In genomic region chr4:128366212-128366611, GRCh38 we compare ENCODE assay signal across 28 cellular contexts.
"Had no signal": no experiment of that assay in that cellular context is flagged by ENCODE, and none has a peak within 500 bp of the region (broad histone marks: within the 10 kb centered on the region; RNA-seq: fewer than 3 reads in every experiment).

No MANE protein-coding gene starts in this region.

- H3K4me1 Mint-ChIP-seq: stimulated activated effector memory CD8-positive, alpha-beta T cell treated with anti-CD3 and anti-CD28 coated beads, Interleukin-12 subunit alpha, Interleukin-12 subunit beta, amount 100 ng/mL, for 72 hours; stimulated activated memory B cell treated with anti-CD40 and anti-IgM and Interleukin-4, amounts not matched to agents 10 μg/mL and 1 μg/mL and 100 μg/mL, for 72 hours; stimulated activated naive B cell treated with anti-CD40 and anti-IgM and Interleukin-4, amounts not matched to agents 10 μg/mL and 1 μg/mL and 100 μg/mL, for 72 hours; stimulated activated naive CD8-positive, alpha-beta T cell treated with anti-CD3 and anti-CD28 coated beads, Interleukin-15, amount 100 ng/mL, for 72 hours had no signal

- H3K27me3 Mint-ChIP-seq: stimulated activated memory B cell treated with anti-CD40 and anti-IgM and Interleukin-4, amounts not matched to agents 10 μg/mL and 1 μg/mL and 100 μg/mL, for 72 hours; stimulated activated naive B cell treated with anti-CD40 and anti-IgM and Interleukin-4, amounts not matched to agents 10 μg/mL and 1 μg/mL and 100 μg/mL, for 72 hours; stimulated activated naive CD8-positive, alpha-beta T cell treated with anti-CD3 and anti-CD28 coated beads, Interleukin-15, amount 100 ng/mL, for 72 hours; stimulated activated naive CD8-positive, alpha-beta T cell treated with anti-CD3 and anti-CD28 coated beads, Interleukin-15, Interleukin-2, amounts not matched to agents 100 ng/mL and 50 ng/mL, for 24 hours; type B pancreatic cell had no signal

- H3K9me3 Mint-ChIP-seq: stimulated activated effector memory CD8-positive, alpha-beta T cell treated with anti-CD3 and anti-CD28 coated beads, Interleukin-12 subunit alpha, Interleukin-12 subunit beta, amount 100 ng/mL, for 72 hours; stimulated activated memory B cell treated with anti-CD40 and anti-IgM and Interleukin-4, amounts not matched to agents 10 μg/mL and 1 μg/mL and 100 μg/mL, for 72 hours; stimulated activated naive CD8-positive, alpha-beta T cell treated with anti-CD3 and anti-CD28 coated beads, Interleukin-15, Interleukin-2, amounts not matched to agents 100 ng/mL and 50 ng/mL, for 24 hours had no signal

- H3K4me3 Mint-ChIP-seq: stimulated activated effector memory CD8-positive, alpha-beta T cell treated with anti-CD3 and anti-CD28 coated beads, Interleukin-12 subunit alpha, Interleukin-12 subunit beta, amount 100 ng/mL, for 72 hours; stimulated activated memory B cell treated with anti-CD40 and anti-IgM and Interleukin-4, amounts not matched to agents 10 μg/mL and 1 μg/mL and 100 μg/mL, for 72 hours; stimulated activated naive B cell treated with anti-CD40 and anti-IgM and Interleukin-4, amounts not matched to agents 10 μg/mL and 1 μg/mL and 100 μg/mL, for 72 hours; stimulated activated naive CD8-positive, alpha-beta T cell treated with anti-CD3 and anti-CD28 coated beads, Interleukin-15, amount 100 ng/mL, for 72 hours; stimulated activated naive CD8-positive, alpha-beta T cell treated with anti-CD3 and anti-CD28 coated beads, Interleukin-15, Interleukin-2, amounts not matched to agents 100 ng/mL and 50 ng/mL, for 24 hours; type B pancreatic cell had no signal

- H3K9me3 ChIP-seq: suprapubic skin, testis, thoracic aorta, thyroid gland, tibial artery, tibial nerve, transverse colon, upper lobe of left lung, upper lobe of right lung, uterus, vagina had no signal

- H3K36me3 Mint-ChIP-seq: stimulated activated effector memory CD8-positive, alpha-beta T cell treated with anti-CD3 and anti-CD28 coated beads, Interleukin-12 subunit alpha, Interleukin-12 subunit beta, amount 100 ng/mL, for 72 hours; stimulated activated memory B cell treated with anti-CD40 and anti-IgM and Interleukin-4, amounts not matched to agents 10 μg/mL and 1 μg/mL and 100 μg/mL, for 72 hours had no signal

- H3K36me3 ChIP-seq: stomach, suprapubic skin, thoracic aorta, thyroid gland, tibial artery, tibial nerve, transverse colon, upper lobe of left lung, upper lobe of right lung, uterus, vagina had no signal

- H3K27ac Mint-ChIP-seq: stimulated activated effector memory CD8-positive, alpha-beta T cell treated with anti-CD3 and anti-CD28 coated beads, Interleukin-12 subunit alpha, Interleukin-12 subunit beta, amount 100 ng/mL, for 72 hours; stimulated activated memory B cell treated with anti-CD40 and anti-IgM and Interleukin-4, amounts not matched to agents 10 μg/mL and 1 μg/mL and 100 μg/mL, for 72 hours; stimulated activated naive B cell treated with anti-CD40 and anti-IgM and Interleukin-4, amounts not matched to agents 10 μg/mL and 1 μg/mL and 100 μg/mL, for 72 hours; stimulated activated naive CD8-positive, alpha-beta T cell treated with anti-CD3 and anti-CD28 coated beads, Interleukin-15, amount 100 ng/mL, for 72 hours; stimulated activated naive CD8-positive, alpha-beta T cell treated with anti-CD3 and anti-CD28 coated beads, Interleukin-15, Interleukin-2, amounts not matched to agents 100 ng/mL and 50 ng/mL, for 24 hours; type B pancreatic cell had no signal

- H3K4me1 ChIP-seq: testis, tibial nerve, transverse colon, uterus, vagina had no signal

- H3K4me3 ChIP-seq: stomach, suprapubic skin, testis, thoracic aorta, thyroid gland, tibial artery, tibial nerve, transverse colon, upper lobe of left lung, upper lobe of right lung, uterus, vagina had no signal

- ATAC-seq: stimulated activated effector memory CD8-positive, alpha-beta T cell treated with anti-CD3 and anti-CD28 coated beads, Interleukin-12 subunit alpha, Interleukin-12 subunit beta, amount 100 ng/mL, for 72 hours; stimulated activated memory B cell treated with anti-CD40 and anti-IgM and Interleukin-4, amounts not matched to agents 10 μg/mL and 1 μg/mL and 100 μg/mL, for 72 hours; stimulated activated naive B cell treated with anti-CD40 and anti-IgM and Interleukin-4, amounts not matched to agents 10 μg/mL and 1 μg/mL and 100 μg/mL, for 72 hours; stimulated activated naive CD8-positive, alpha-beta T cell treated with anti-CD3 and anti-CD28 coated beads, Interleukin-15, amount 100 ng/mL, for 72 hours; upper lobe of right lung had no signal

- H3K27ac ChIP-seq: stomach, suprapubic skin, testis, thoracic aorta, thyroid gland, tibial artery, tibial nerve, transverse colon, upper lobe of left lung, upper lobe of right lung, uterus, vagina had no signal

- FAIRE-seq: urothelium cell line had no signal

- DNase-seq: stimulated activated CD4-positive, alpha-beta T cell treated with anti-CD3 and anti-CD28 coated beads, Interleukin-2, amount 100 ng/mL, for 48 hours; stimulated activated CD4-positive, alpha-beta T cell treated with anti-CD3 and anti-CD28 coated beads, Interleukin-4, amount 100 ng/mL, for 1 hour; stimulated activated CD4-positive, alpha-beta T cell treated with anti-CD3 and anti-CD28 coated beads, Interleukin-4, amount 100 ng/mL, for 24 hours; stimulated activated CD4-positive, alpha-beta T cell treated with anti-CD3 and anti-CD28 coated beads, Interleukin-4, amount 100 ng/mL, for 4 hours; stimulated activated CD8-positive, alpha-beta memory T cell treated with anti-CD3 and anti-CD28 coated beads, Interleukin-4, amount 100 ng/mL, for 48 hours; stimulated activated naive B cell treated with anti-CD40 and anti-IgM and Interleukin-4, amounts not matched to agents 10 μg/mL and 1 μg/mL and 100 μg/mL, for 72 hours; stimulated activated naive CD4-positive, alpha-beta T cell; stimulated activated naive CD4-positive, alpha-beta T cell treated with Interleukin-2 at 50 U/mL for 16 hours; stimulated activated naive CD8-positive, alpha-beta T cell treated with anti-CD3 and anti-CD28 coated beads, Interleukin-15, amount 100 ng/mL, for 72 hours; stomach; substantia nigra; testis; thyroid gland; tibial artery; transverse colon; trophoblast cell; upper lobe of left lung; upper lobe of right lung; uterus had no signal

- H3K27me3 ChIP-seq: stomach, suprapubic skin, testis, thyroid gland, tibial artery, tibial nerve, transverse colon, upper lobe of left lung, upper lobe of right lung, uterus, vagina had no signal
